ENCODE assay signal across 9 cellular contexts in the genomic region with DNA sequence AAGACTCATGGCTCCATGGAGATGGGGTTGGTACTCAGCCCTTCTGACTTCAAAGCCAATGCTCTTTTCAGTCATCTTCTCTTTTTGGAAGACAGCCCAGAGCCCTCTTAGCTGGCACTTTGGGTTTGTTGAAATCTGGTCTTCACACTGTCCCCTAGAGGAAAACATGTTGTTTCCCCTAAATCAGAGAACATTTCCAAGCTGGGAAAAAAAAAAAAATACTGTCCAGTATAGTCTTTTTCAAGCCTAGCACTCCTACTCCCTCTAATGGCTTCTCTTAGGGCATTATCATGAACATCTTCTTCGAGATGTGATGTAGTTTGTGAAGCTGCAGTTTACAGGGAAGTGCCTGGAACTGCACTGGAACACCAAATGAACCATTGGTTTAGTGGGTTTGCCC. TPM values are rescaled to one million over a fixed set of nuclear protein-coding genes. Genes with fewer than 3 reads are reported as not detected.
DNase-seq lines count a peak whose midpoint lies in the region; ATAC-seq and TF ChIP-seq lines count a peak whose summit lies in the region.
"Had no signal": no experiment of that assay in that cellular context is flagged by ENCODE, and none has a peak within 500 bp of the region (broad histone marks: within the 10 kb centered on the region; RNA-seq: fewer than 3 reads in every experiment).

No MANE protein-coding gene starts in this region.

- H3K4me3 ChIP-seq in epithelial cell of esophagus (ENCODE audit: low read length), result no peak overlapping the region

- no peak overlapping the region for H3K27ac ChIP-seq in caudate nucleus (ENCODE audit: low read depth, low read length)

- intact Hi-C loops in sciatic nerve (cut with DNase I), result no loop called here

- TF ChIP-seq CTCF in epithelial cell of esophagus (IDR thresholded peaks at IDR 0.05; ENCODE audit: insufficient read depth, low read depth, low read length, missing control alignments), result peak; percentile 51

- DNase-seq in NCI-H1092 treated with DMSO at 0.1 percent for 48 hours (lab: John Stamatoyannopoulos, UW), result peak; percentile 12
- DNase-seq in NCI-H1092 (lab: John Stamatoyannopoulos, UW), result no peak
- DNase-seq in NCI-H524 (lab: John Stamatoyannopoulos, UW), result peak; percentile 11 to 65
- DNase-seq in epithelial cell of esophagus (ENCODE audit: low read depth), result peak; percentile 36
- no peak for DNase-seq in sciatic nerve (ENCODE audit: low spot score)
- no peak for DNase-seq in GOT3 (lab: John Stamatoyannopoulos, UW)
- no peak for DNase-seq in caudate nucleus (lab: John Stamatoyannopoulos, UW)

- ATAC-seq in sciatic nerve (peak; percentile 32), GM18502 (IDR thresholded peaks at IDR 0.05; ENCODE audit: poor library complexity, unreplicated experiment) (no peak)

RNA-seq across cellular contexts. Expression of a gene that starts 3.0 kb away (rescaled TPM):
- 65.6 TPM for total RNA-seq in sciatic nerve

RNA-seq across cellular contexts. Expression of a gene that starts 5.0 kb away (rescaled TPM):
- 55.7 TPM for total RNA-seq in sciatic nerve
- total RNA-seq: T-helper 1 cell treated with Interleukin-12 subunit alpha and Interleukin-12 subunit beta and Interleukin-4 antibody, amounts not matched to agents 30 ng/mL and 1 ng/mL, for 36 hours had no signal

Comparison
In these comparisons a context has a peak if more than half of its experiments do, and no peak if none do; other contexts are left out.
1. DNase-seq: peak in NCI-H1092 treated with DMSO at 0.1 percent for 48 hours (single experiment), NCI-H524 (2 of 2) and epithelial cell of esophagus (single experiment); none in NCI-H1092 (single experiment), sciatic nerve (single experiment), GOT3 (single experiment) and caudate nucleus (0 of 61).